In genomic region chr6:106180208-106180607, GRCh38 we compare ENCODE assay signal across 16 cellular contexts.
"Had no signal": no experiment of that assay in that cellular context is flagged by ENCODE, and none has a peak within 500 bp of the region (broad histone marks: within the 10 kb centered on the region; RNA-seq: fewer than 3 reads in every experiment).

No MANE protein-coding gene starts in this region.

- H3K9me3 Mint-ChIP-seq: activated CD8-positive, alpha-beta T cell treated with anti-CD3 and anti-CD28 coated beads for 36 hours; effector memory CD8-positive, alpha-beta T cell; stimulated activated memory B cell treated with anti-CD40 and anti-IgM and Interleukin-4, amounts not matched to agents 10 μg/mL and 1 μg/mL and 100 μg/mL, for 72 hours had no signal

- H3K4me3 Mint-ChIP-seq: activated CD8-positive, alpha-beta T cell treated with anti-CD3 and anti-CD28 coated beads for 36 hours; activated naive CD8-positive, alpha-beta T cell; effector memory CD8-positive, alpha-beta T cell; naive thymus-derived CD8-positive, alpha-beta T cell; stimulated activated memory B cell treated with anti-CD40 and anti-IgM and Interleukin-4, amounts not matched to agents 10 μg/mL and 1 μg/mL and 100 μg/mL, for 72 hours; T-helper 1 cell treated with Interleukin-12 subunit alpha and Interleukin-12 subunit beta and Interleukin-4 antibody, amounts not matched to agents 30 μg/mL and 1 μg/mL, for 36 hours had no signal

- H3K27ac ChIP-seq: brain microvascular endothelial cell, epithelial cell of prostate, parathyroid adenoma, thyroid gland, WERI-Rb-1 had no signal

- H3K4me3 ChIP-seq: thyroid gland had no signal

- H3K27me3 Mint-ChIP-seq: effector memory CD8-positive, alpha-beta T cell; stimulated activated memory B cell treated with anti-CD40 and anti-IgM and Interleukin-4, amounts not matched to agents 10 μg/mL and 1 μg/mL and 100 μg/mL, for 72 hours had no signal

- H3K27ac Mint-ChIP-seq: activated CD8-positive, alpha-beta T cell treated with anti-CD3 and anti-CD28 coated beads for 36 hours; activated naive CD8-positive, alpha-beta T cell; effector memory CD8-positive, alpha-beta T cell; stimulated activated memory B cell treated with anti-CD40 and anti-IgM and Interleukin-4, amounts not matched to agents 10 μg/mL and 1 μg/mL and 100 μg/mL, for 72 hours; T-helper 1 cell treated with Interleukin-12 subunit alpha and Interleukin-12 subunit beta and Interleukin-4 antibody, amounts not matched to agents 30 μg/mL and 1 μg/mL, for 36 hours had no signal

- H3K36me3 ChIP-seq: brain microvascular endothelial cell, thyroid gland, WERI-Rb-1 had no signal

- H3K9ac ChIP-seq: parathyroid adenoma had no signal

- H3K27me3 ChIP-seq: brain microvascular endothelial cell, thyroid gland had no signal

- H3K36me3 Mint-ChIP-seq: stimulated activated memory B cell treated with anti-CD40 and anti-IgM and Interleukin-4, amounts not matched to agents 10 μg/mL and 1 μg/mL and 100 μg/mL, for 72 hours had no signal

- H3K4me1 ChIP-seq: parathyroid adenoma, thyroid gland had no signal

- DNase-seq: activated CD8-positive, alpha-beta T cell treated with anti-CD3 and anti-CD28 coated beads for 36 hours; activated effector memory CD4-positive, alpha-beta T cell treated with anti-CD3 and anti-CD28 coated beads, Interleukin-2, amount 50 U/mL, for 16 hours; activated T-cell treated with anti-CD3 and anti-CD28 coated beads, Interleukin-2, amount 50 U/mL, for 48 hours; brain microvascular endothelial cell; cerebellar nuclear complex; dermis blood vessel endothelial cell; effector memory CD8-positive, alpha-beta T cell; naive thymus-derived CD8-positive, alpha-beta T cell; stimulated activated CD4-positive, alpha-beta T cell treated with anti-CD3 and anti-CD28 coated beads, Interleukin-2, amount 100 ng/mL, for 48 hours; thyroid gland; WERI-Rb-1 had no signal

- H3K9me3 ChIP-seq: thyroid gland had no signal

- ATAC-seq: activated CD8-positive, alpha-beta T cell treated with anti-CD3 and anti-CD28 coated beads for 36 hours; effector memory CD8-positive, alpha-beta T cell; naive thymus-derived CD8-positive, alpha-beta T cell; stimulated activated memory B cell treated with anti-CD40 and anti-IgM and Interleukin-4, amounts not matched to agents 10 μg/mL and 1 μg/mL and 100 μg/mL, for 72 hours had no signal

- H2AFZ ChIP-seq: parathyroid adenoma had no signal
